ENCODE assay signal across 9 cellular contexts in genomic region chr6:62298745-62299392, GRCh38. TPM values are rescaled to one million over a fixed set of nuclear protein-coding genes. Genes with fewer than 3 reads are reported as not detected.
DNase-seq lines count a peak whose midpoint lies in the region; ATAC-seq and TF ChIP-seq lines count a peak whose summit lies in the region.
"Had no signal": no experiment of that assay in that cellular context is flagged by ENCODE, and none has a peak within 500 bp of the region (broad histone marks: within the 10 kb centered on the region; RNA-seq: fewer than 3 reads in every experiment).

No MANE protein-coding gene starts in this region.

- H3K4me1 ChIP-seq in Karpas-422 (ENCODE audit: low read length) (peaks cover 22% of the 10 kb centered on the region), SJCRH30 (no peaks in the 10 kb centered on the region), right lobe of liver (no peaks in the 10 kb centered on the region)

- no peaks in the 10 kb centered on the region for H3K9me2 ChIP-seq in Karpas-422 (replicated peaks; ENCODE audit: insufficient read depth, low read length)

- 27% methylated on average over 3 of the region's 3 CpGs for WGBS in right lobe of liver (ENCODE audit: insufficient coverage, low coverage, low lambda C conversion rate, missing lambda C conversion rate)

- H3K27ac Mint-ChIP-seq in CD14-positive monocyte = peak overlapping the region in 2 of 7 donors; percentile 40 to 50

- H2AFZ ChIP-seq in Karpas-422 (ENCODE audit: low read length) = peak overlapping the region; percentile 69

- H3K27me3 Mint-ChIP-seq in CD14-positive monocyte (ENCODE audit: low read depth in 3 of 3) = peaks cover 0 to 1% (median 0%) of the 10 kb centered on the region in 3 donors

- H3K4me3 ChIP-seq in Karpas-422 (ENCODE audit: low read length) (peak overlapping the region; percentile 40; the same call in 1 of the 2 replicates), SJCRH30 (no peak overlapping the region), right lobe of liver (no peak overlapping the region)

- H3K27ac ChIP-seq in Karpas-422 (ENCODE audit: low read length) (peak overlapping the region; percentile 80), SJCRH30 (no peak overlapping the region), right lobe of liver (no peak overlapping the region)
- H3K27ac ChIP-seq: brain microvascular endothelial cell had no signal

- no peak for TF ChIP-seq POLR2A in right lobe of liver (IDR thresholded peaks at IDR 0.05)

- H3K36me3 ChIP-seq in Karpas-422 (ENCODE audit: insufficient read depth, low read length) (no peaks in the 10 kb centered on the region), SJCRH30 (no peaks in the 10 kb centered on the region), right lobe of liver (no peaks in the 10 kb centered on the region)
- H3K36me3 ChIP-seq: brain microvascular endothelial cell had no signal

- H3K79me2 ChIP-seq in Karpas-422 (ENCODE audit: low read length) = no peaks in the 10 kb centered on the region

- peaks cover 4% of the 10 kb centered on the region; the same call in 1 of the 2 replicates for H3K9me3 ChIP-seq in Karpas-422 (ENCODE audit: low read length)
- no peaks in the 10 kb centered on the region for H3K9me3 ChIP-seq in SJCRH30 (replicated peaks)
- no peaks in the 10 kb centered on the region for H3K9me3 ChIP-seq in right lobe of liver

- H3K4me3 Mint-ChIP-seq in CD14-positive monocyte = peak overlapping the region in 1 of 2 donors; percentile 52

- DNase-seq in CD1c-positive myeloid dendritic cell (ENCODE audit: extremely low spot score) (peak; percentile 66), Karpas-422 (peak; percentile 92), SJCRH30 (no peak), CD14-positive monocyte (ENCODE audit: low spot score) (no peak), right lobe of liver (no peak), NCI-H2171 treated with DMSO at 0.1 percent for 48 hours (lab: John Stamatoyannopoulos, UW) (no peak)
- DNase-seq: brain microvascular endothelial cell had no signal

- peaks cover 12% of the 10 kb centered on the region for H3K4me1 Mint-ChIP-seq in CD14-positive monocyte

- H3K36me3 Mint-ChIP-seq in CD14-positive monocyte = peaks cover 0 to 7% of the 10 kb centered on the region in 2 donors

- ATAC-seq in GM19328 (IDR thresholded peaks at IDR 0.05; ENCODE audit: unreplicated experiment) = peak; percentile 90
- peak; percentile 88 for ATAC-seq in HG02884 (IDR thresholded peaks at IDR 0.05; ENCODE audit: unreplicated experiment)
- ATAC-seq in right lobe of liver = no peak

- peak overlapping the region; percentile 56 for H3K4me2 ChIP-seq in Karpas-422 (ENCODE audit: low read depth, low read length, poor library complexity, severe bottlenecking)

- no peak for TF ChIP-seq CTCF in CD14-positive monocyte (IDR thresholded peaks at IDR 0.05)
- TF ChIP-seq CTCF in right lobe of liver (IDR thresholded peaks at IDR 0.05) = no peak

- intact Hi-C loops in CD14-positive monocyte (cut with micrococcal nuclease) (no loop called here), right lobe of liver (cut with DNase I) (no loop called here)

- H3K9me3 Mint-ChIP-seq in CD14-positive monocyte = peaks cover 8 to 23% (median 15%) of the 10 kb centered on the region in 7 donors

- no peaks in the 10 kb centered on the region for H4K20me1 ChIP-seq in Karpas-422 (ENCODE audit: insufficient read depth, low read depth, low read length)

- H3K27me3 ChIP-seq in Karpas-422 (ENCODE audit: low read length) = no peaks in the 10 kb centered on the region
- H3K27me3 ChIP-seq in SJCRH30 = no peaks in the 10 kb centered on the region
- H3K27me3 ChIP-seq in right lobe of liver = no peaks in the 10 kb centered on the region
- H3K27me3 ChIP-seq: brain microvascular endothelial cell had no signal

- H3K9ac ChIP-seq in Karpas-422 (ENCODE audit: low read length) = peak overlapping the region; percentile 34; the same call in 1 of the 2 replicates

RNA-seq across cellular contexts. Expression of gene KHDRBS2, which starts 12.8 kb away (rescaled TPM):
- total RNA-seq in Karpas-422 (2014; rRNA removed; shearing (Covaris generic); ENCODE audit: low replicate concordance) = 40.1 and 41.8 TPM in 2 replicates
- total RNA-seq in SJCRH30 (2014; rRNA removed; shearing (Covaris generic)) = not detected in 2 replicates
- under 1 TPM; 0.09 to 0.14 TPM for polyA plus RNA-seq in CD14-positive monocyte
- under 1 TPM in 1 of 6 experiments, not detected in 5; 0.43 TPM for total RNA-seq in right lobe of liver

Comparison
In these comparisons a context has a peak if more than half of its experiments do, and no peak if none do; other contexts are left out.
1. DNase-seq: peak in CD1c-positive myeloid dendritic cell (single experiment) and Karpas-422 (single experiment); none in SJCRH30 (0 of 2), CD14-positive monocyte (single experiment), right lobe of liver (0 of 3) and NCI-H2171 treated with DMSO at 0.1 percent for 48 hours (single experiment).
2. ATAC-seq: peak in GM19328 (single experiment) and HG02884 (single experiment); none in right lobe of liver (0 of 4).
3. RNA of gene KHDRBS2, which starts 12.8 kb away (total RNA-seq): 40.1 to 41.8 TPM in Karpas-422; 0.43 TPM in right lobe of liver and not detected in SJCRH30; every median in the first group is over 10 times any median in the second.